2 cellular contexts compared by ENCODE assay signal in genomic region chr7:6030988-6031387, GRCh38.
A peak's percentile ranks its signal among the peaks of the same experiment; 100 is the strongest.
TF ChIP-seq lines count a peak whose summit lies in the region.

Gene ANKRD61, plus strand, starts transcription at chr7:6031376. Its CDS starts 0 bp downstream, at chr7:6031376.

TF ChIP-seq in HepG2, 621 proteins besides CTCF, POLR2A, EP300 and RAD21:
- TF ChIP-seq SP5 (CRISPR knock-in tag; IDR thresholded peaks at IDR 0.05; ENCODE audit: borderline replicate concordance, low read depth) (no peak), BATF2 (CRISPR knock-in tag; IDR thresholded peaks at IDR 0.05) (no peak), TCF7L2 (IDR thresholded peaks at IDR 0.05; ENCODE audit: low read depth, low read length) (no peak), ELK4 (CRISPR knock-in tag; IDR thresholded peaks at IDR 0.05; ENCODE audit: borderline replicate concordance) (no peak), ZNF331 (CRISPR knock-in tag; IDR thresholded peaks at IDR 0.05) (no peak), ARNT2 (CRISPR knock-in tag; IDR thresholded peaks at IDR 0.05; ENCODE audit: low read depth) (no peak), MAFF (IDR thresholded peaks at IDR 0.05; ENCODE audit: low read depth, low read length) (peak; percentile 74), FOXJ3 (CRISPR knock-in tag; IDR thresholded peaks at IDR 0.05; ENCODE audit: borderline replicate concordance) (no peak), REXO4 (CRISPR knock-in tag; IDR thresholded peaks at IDR 0.05; ENCODE audit: borderline replicate concordance) (no peak), MAFK (conservative IDR thresholded peaks at IDR 0.05 in 1 of 2, IDR thresholded peaks at IDR 0.05 in 1 of 2; ENCODE audit: low read length in 2 of 2) (peak; percentile 83 to 87), ZBTB37 (CRISPR knock-in tag; IDR thresholded peaks at IDR 0.05) (no peak), ZNF329 (CRISPR knock-in tag; IDR thresholded peaks at IDR 0.05; ENCODE audit: low read depth) (no peak), ZC3H4 (CRISPR knock-in tag; IDR thresholded peaks at IDR 0.05; ENCODE audit: borderline replicate concordance) (no peak)

TF ChIP-seq in GM23338, 12 proteins besides CTCF, POLR2A, EP300 and RAD21:
- TF ChIP-seq ZNF462 (CRISPR knock-in tag; IDR thresholded peaks at IDR 0.05) = no peak
- no peak for TF ChIP-seq EZH2 (IDR thresholded peaks at IDR 0.05; ENCODE audit: low read depth, unreplicated experiment)
- no peak for TF ChIP-seq STAT1 (IDR thresholded peaks at IDR 0.05; ENCODE audit: unreplicated experiment)
- TF ChIP-seq ETS1 (IDR thresholded peaks at IDR 0.05) = no peak
- TF ChIP-seq EZH2phosphoT487 (IDR thresholded peaks at IDR 0.05; ENCODE audit: unreplicated experiment) = no peak
- TF ChIP-seq ZNF114 (CRISPR knock-in tag; IDR thresholded peaks at IDR 0.05) = no peak
- no peak for TF ChIP-seq NANOG (IDR thresholded peaks at IDR 0.05; ENCODE audit: borderline replicate concordance)
- no peak for TF ChIP-seq ZNF331 (CRISPR knock-in tag; IDR thresholded peaks at IDR 0.05; ENCODE audit: low read depth)
- TF ChIP-seq JUNB (IDR thresholded peaks at IDR 0.05; ENCODE audit: unreplicated experiment) = no peak
- no peak for TF ChIP-seq CREB1 (CRISPR knock-in tag; IDR thresholded peaks at IDR 0.05; ENCODE audit: low read depth)
- no peak for TF ChIP-seq POLR2AphosphoS5 (IDR thresholded peaks at IDR 0.05; ENCODE audit: low read depth)
